In genomic region chr7:18626717-18627116, GRCh38 we compare ENCODE assay signal across 22 cellular contexts.
DNase-seq lines count a peak whose midpoint lies in the region; ATAC-seq and TF ChIP-seq lines count a peak whose summit lies in the region.
"Had no signal": no experiment of that assay in that cellular context is flagged by ENCODE, and none has a peak within 500 bp of the region (broad histone marks: within the 10 kb centered on the region; RNA-seq: fewer than 3 reads in every experiment).

No MANE protein-coding gene starts in this region.

- H3K36me3 ChIP-seq in SK-N-MC (ENCODE audit: insufficient read depth, low read length) (no peaks in the 10 kb centered on the region), PC-3 (ENCODE audit: low read depth, low read length) (no peaks in the 10 kb centered on the region), adrenal gland (replicated peaks in 1 of 2) (no peaks in the 10 kb centered on the region)

- no peak overlapping the region for H2AFZ ChIP-seq in PC-3 (ENCODE audit: low read length)

- no peaks in the 10 kb centered on the region for H3K27me3 Mint-ChIP-seq in mesothelial cell of epicardium (ENCODE audit: low read depth)
- H3K27me3 Mint-ChIP-seq: CD4-positive, alpha-beta T cell had no signal

- H3K9me3 Mint-ChIP-seq in mesothelial cell of epicardium, result no peaks in the 10 kb centered on the region
- H3K9me3 Mint-ChIP-seq: CD4-positive, alpha-beta T cell; H9 had no signal

- no peaks in the 10 kb centered on the region for H4K20me1 ChIP-seq in PC-3 (ENCODE audit: low read length)
- H4K20me1 ChIP-seq: BLaER1 treated with 17β-estradiol and CSF1 and Interleukin-3, amounts not matched to agents 10 nM and 100 nM had no signal

- H3K9ac ChIP-seq in SK-N-MC (ENCODE audit: insufficient read length) (peak overlapping the region; percentile 29), PC-3 (ENCODE audit: low read length) (no peak overlapping the region)
- H3K9ac ChIP-seq: BLaER1 treated with 17β-estradiol and CSF1 and Interleukin-3, amounts not matched to agents 10 nM and 100 nM; SK-N-SH had no signal

- H3K9me2 ChIP-seq in PC-3 (replicated peaks; ENCODE audit: low read length), result no peaks in the 10 kb centered on the region
- H3K9me2 ChIP-seq: SK-N-SH had no signal

- H3K36me3 Mint-ChIP-seq in mesothelial cell of epicardium, result peaks cover 6% of the 10 kb centered on the region

- H3K27me3 ChIP-seq in PC-3 (ENCODE audit: low read length) (no peaks in the 10 kb centered on the region), adrenal gland (no peaks in the 10 kb centered on the region)
- H3K27me3 ChIP-seq: BLaER1 treated with 17β-estradiol and CSF1 and Interleukin-3, amounts not matched to agents 10 nM and 100 nM had no signal

- intact Hi-C loops in PC-3 (cut with micrococcal nuclease) (no loop called here), adrenal gland (cut with DNase I) (no loop called here)

- H3K9me3 ChIP-seq in SK-N-MC (ENCODE audit: low read depth, low read length) (no peaks in the 10 kb centered on the region; the same call in 1 of the 2 replicates), PC-3 (ENCODE audit: low read length) (no peaks in the 10 kb centered on the region), adrenal gland (replicated peaks in 1 of 3) (no peaks in the 10 kb centered on the region)
- H3K9me3 ChIP-seq: BLaER1 treated with 17β-estradiol and CSF1 and Interleukin-3, amounts not matched to agents 10 nM and 100 nM; SK-N-SH had no signal

- H3K27ac ChIP-seq in SK-N-MC (peak overlapping the region; percentile 63), PC-3 (ENCODE audit: low read length) (no peak overlapping the region), adrenal gland (no peak overlapping the region)

- DNase-seq in DMS53 (lab: John Stamatoyannopoulos, UW) (peak; percentile 14), DMS53 treated with DMSO at 0.1 percent for 48 hours (lab: John Stamatoyannopoulos, UW; ENCODE audit: unreplicated experiment) (no peak), SK-N-MC (ENCODE audit: low read depth, low spot score) (no peak), choroid plexus epithelial cell (ENCODE audit: low read depth) (peak; percentile 14), mesothelial cell of epicardium (ENCODE audit: low spot score in 2 of 2, unreplicated experiment in 2 of 2) (no peak), DMS153 treated with DMSO at 0.1 percent for 48 hours (lab: John Stamatoyannopoulos, UW; ENCODE audit: unreplicated experiment) (no peak), PC-3 (no peak), adrenal gland (no peak)
- DNase-seq: 8988T; CD4-positive, alpha-beta T cell; H9; IMR-90; NCI-H1048; NCI-H1417; NCI-H1694; NCI-H2029 treated with DMSO at 0.1 percent for 48 hours; NCI-H446 treated with DMSO at 0.1 percent for 48 hours; NCI-H526 treated with DMSO at 0.1 percent for 48 hours; SIG-M5; SK-N-SH; SW 1271 had no signal

- POLR2A ChIA-PET in PC-3 (lab: Charles Lee; ENCODE audit: unreplicated experiment), result no interaction called here

- no peaks in the 10 kb centered on the region for H3F3A ChIP-seq in PC-3 (ENCODE audit: low read length, unreplicated experiment)

- ATAC-seq in PC-3, result no peak

- H3K79me2 ChIP-seq in PC-3 (ENCODE audit: low read length), result no peaks in the 10 kb centered on the region

- no peak overlapping the region for H3K4me2 ChIP-seq in PC-3 (ENCODE audit: low read length)
- H3K4me2 ChIP-seq: SK-N-SH had no signal

- CTCF ChIA-PET in PC-3 (lab: Charles Lee), result no interaction called here

- H3K27ac Mint-ChIP-seq in mesothelial cell of epicardium, result peak overlapping the region; percentile 23
- H3K27ac Mint-ChIP-seq: CD4-positive, alpha-beta T cell had no signal

- no peaks in the 10 kb centered on the region for H3K4me1 ChIP-seq in PC-3 (ENCODE audit: insufficient read depth, low read length)
- no peaks in the 10 kb centered on the region for H3K4me1 ChIP-seq in adrenal gland (replicated peaks in 1 of 2)

- H3K4me3 Mint-ChIP-seq in mesothelial cell of epicardium, result no peak overlapping the region
- H3K4me3 Mint-ChIP-seq: CD4-positive, alpha-beta T cell; H9 had no signal

- TF ChIP-seq CTCF in choroid plexus epithelial cell (conservative IDR thresholded peaks at IDR 0.05; ENCODE audit: low read depth, low read length), result no peak
- TF ChIP-seq CTCF in mesothelial cell of epicardium (IDR thresholded peaks at IDR 0.05; ENCODE audit: unreplicated experiment), result no peak
- TF ChIP-seq CTCF in PC-3 (conservative IDR thresholded peaks at IDR 0.05; ENCODE audit: low read depth, low read length), result no peak
- TF ChIP-seq CTCF in adrenal gland (IDR thresholded peaks at IDR 0.05), result no peak

- no peak for TF ChIP-seq POLR2A in adrenal gland (IDR thresholded peaks at IDR 0.05)

- H3K4me3 ChIP-seq in SK-N-MC, result peak overlapping the region; percentile 0; the same call in 1 of the 2 replicates
- H3K4me3 ChIP-seq in choroid plexus epithelial cell (ENCODE audit: low read depth, low read length), result no peak overlapping the region
- H3K4me3 ChIP-seq in PC-3 (ENCODE audit: low read length), result no peak overlapping the region
- H3K4me3 ChIP-seq in adrenal gland, result no peak overlapping the region
- H3K4me3 ChIP-seq: BLaER1 treated with 17β-estradiol and CSF1 and Interleukin-3, amounts not matched to agents 10 nM and 100 nM had no signal

- no TSS peak for BruUV-seq in PC-3 (replicated peaks; lab: Mats Ljungman, UMichigan)

- peaks cover 42% of the 10 kb centered on the region for H3K4me1 Mint-ChIP-seq in mesothelial cell of epicardium

Comparison
In these comparisons a context has a peak if more than half of its experiments do, and no peak if none do; other contexts are left out.
1. DNase-seq: peak in DMS53 (single experiment) and choroid plexus epithelial cell (single experiment); none in DMS53 treated with DMSO at 0.1 percent for 48 hours (single experiment), SK-N-MC (single experiment), mesothelial cell of epicardium (0 of 2), DMS153 treated with DMSO at 0.1 percent for 48 hours (single experiment), PC-3 (single experiment) and adrenal gland (0 of 7).